21 cellular contexts compared by ENCODE assay signal in the genomic region with DNA sequence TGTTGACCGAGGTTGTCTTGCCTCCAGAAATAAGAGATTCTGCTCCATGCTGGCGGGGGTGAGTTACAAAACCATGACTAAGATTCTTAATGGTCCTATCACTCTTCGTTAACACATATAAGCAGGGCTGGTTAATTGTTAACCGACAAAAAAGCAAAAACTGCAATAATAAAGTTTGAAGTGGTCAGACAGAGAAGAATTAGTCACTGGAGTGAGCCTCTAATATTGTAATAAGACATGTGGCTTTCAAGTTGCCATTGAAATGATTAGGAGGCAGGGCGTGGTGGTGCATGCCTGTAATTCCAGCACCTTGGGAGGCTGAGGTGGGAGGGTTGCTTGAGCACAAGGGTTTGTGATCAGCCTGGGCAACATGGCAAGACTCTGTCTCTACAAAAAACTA.
DNase-seq lines count a peak whose midpoint lies in the region; FAIRE-seq and TF ChIP-seq lines count a peak whose summit lies in the region.
"Had no signal": no experiment of that assay in that cellular context is flagged by ENCODE, and none has a peak within 500 bp of the region (broad histone marks: within the 10 kb centered on the region; RNA-seq: fewer than 3 reads in every experiment).

No MANE protein-coding gene starts in this region.

- CTCF ChIA-PET in Calu3 (lab: Charles Lee) = interaction anchor here (0.7 to 2.6 kb wide), 4 partner anchors 13 to 200 kb away, joined by 3 to 6 read pairs (median 4); no protein-coding TSS in a partner anchor

- H3K4me1 Mint-ChIP-seq in Calu3 (ENCODE audit: low read depth, unreplicated experiment) = peaks cover 33% of the 10 kb centered on the region
- H3K4me1 Mint-ChIP-seq: CD4-positive, alpha-beta memory T cell had no signal

- no peaks in the 10 kb centered on the region for H3K4me1 ChIP-seq in small intestine (ENCODE audit: control insufficient read depth in 2 of 2, insufficient read depth in 1 of 2, low read depth in 1 of 2, low read length in 1 of 2)
- H3K4me1 ChIP-seq: Peyer's patch had no signal

- H3K9me3 ChIP-seq in small intestine (ENCODE audit: control insufficient read depth, low read depth) = no peaks in the 10 kb centered on the region
- H3K9me3 ChIP-seq: Peyer's patch had no signal

- H3K27ac ChIP-seq in small intestine (ENCODE audit: low read depth in 1 of 2, low read length in 1 of 2) = no peak overlapping the region
- H3K27ac ChIP-seq: HL-60, Peyer's patch had no signal

- H3K36me3 ChIP-seq in small intestine (ENCODE audit: control insufficient read depth in 2 of 2, insufficient read depth in 2 of 2, low read length in 2 of 2) = no peaks in the 10 kb centered on the region
- H3K36me3 ChIP-seq: Peyer's patch had no signal

- peak overlapping the region; percentile 60 for H3K27ac Mint-ChIP-seq in Calu3 (ENCODE audit: unreplicated experiment)
- H3K27ac Mint-ChIP-seq: CD4-positive, alpha-beta memory T cell had no signal

- intact Hi-C loops in Calu3 (cut with micrococcal nuclease; ENCODE audit: unreplicated experiment) = loop anchor here (1.0 kb wide), 2 partner anchors 12 to 20 kb away; no protein-coding TSS in a partner anchor

- BruUV-seq in Calu3 (replicated peaks; lab: Mats Ljungman, UMichigan) = no TSS peak

- TF ChIP-seq CTCF in Calu3 (IDR thresholded peaks at IDR 0.05; ENCODE audit: unreplicated experiment) = no peak

- H3K27me3 Mint-ChIP-seq in Calu3 (ENCODE audit: unreplicated experiment) = no peaks in the 10 kb centered on the region

- H3K4me3 Mint-ChIP-seq in Calu3 (ENCODE audit: low read depth, unreplicated experiment) = peak overlapping the region; percentile 0
- H3K4me3 Mint-ChIP-seq: CD4-positive, alpha-beta memory T cell had no signal

- no peak for FAIRE-seq in small intestine (lab: Jason Lieb, UNC)
- FAIRE-seq: A204.1, HTR-8/SVneo had no signal

- DNase-seq in Calu3 (peak; percentile 82), SW480 (ENCODE audit: low spot score) (peak; percentile 90), kidney glomerular epithelial cell (lab: John Stamatoyannopoulos, UW) (peak; percentile 90), small intestine (peak; percentile 14), SKM-1 (lab: John Stamatoyannopoulos, UW; ENCODE audit: unreplicated experiment) (no peak), NCI-H1694 treated with DMSO at 0.1 percent for 48 hours (lab: John Stamatoyannopoulos, UW) (no peak), DMS153 treated with DMSO at 0.1 percent for 48 hours (lab: John Stamatoyannopoulos, UW; ENCODE audit: unreplicated experiment) (no peak), activated T-cell treated with anti-CD3 and anti-CD28 coated beads for 4 hours (no peak)
- DNase-seq: CD4-positive, alpha-beta memory T cell; DMS79 treated with DMSO at 0.1 percent for 48 hours; H7; IMR-90; NCI-H1048; NCI-H1436; NCI-H2029; NCI-H2171 treated with DMSO at 0.1 percent for 48 hours; NCI-H446 treated with DMSO at 0.1 percent for 48 hours; Peyer's patch had no signal

- H3K27me3 ChIP-seq in small intestine (ENCODE audit: control insufficient read depth in 2 of 2, insufficient read depth in 2 of 2, low read length in 2 of 2) = no peaks in the 10 kb centered on the region
- H3K27me3 ChIP-seq: Peyer's patch had no signal

- peaks cover 3% of the 10 kb centered on the region for H3K9me3 Mint-ChIP-seq in Calu3 (ENCODE audit: low read depth, unreplicated experiment)

- peaks cover 6% of the 10 kb centered on the region for H3K36me3 Mint-ChIP-seq in Calu3 (ENCODE audit: insufficient read depth, unreplicated experiment)
- H3K36me3 Mint-ChIP-seq: CD4-positive, alpha-beta memory T cell had no signal

- WGBS in small intestine, 3 donors = 39 to 79% (median 46%) methylated on average over 5 of the region's 5 CpGs

- no peak overlapping the region for H3K4me3 ChIP-seq in small intestine (ENCODE audit: low read depth in 1 of 2, low read length in 2 of 2)
- H3K4me3 ChIP-seq: Peyer's patch had no signal

Comparison
In these comparisons a context has a peak if more than half of its experiments do, and no peak if none do; other contexts are left out.
1. DNase-seq: peak in Calu3 (single experiment), SW480 (single experiment), kidney glomerular epithelial cell (single experiment) and small intestine (single experiment); none in SKM-1 (single experiment), NCI-H1694 treated with DMSO at 0.1 percent for 48 hours (single experiment), DMS153 treated with DMSO at 0.1 percent for 48 hours (single experiment) and activated T-cell treated with anti-CD3 and anti-CD28 coated beads for 4 hours (single experiment).